In genomic region chr16:16120382-16121184, GRCh38 we compare ENCODE assay signal across 1 cellular context.
TF ChIP-seq lines count a peak whose summit lies in the region.

No MANE protein-coding gene starts in this region.

TF ChIP-seq in K562, 482 proteins besides CTCF, POLR2A, EP300 and RAD21 (continued from another document):
- TF ChIP-seq ZBTB33 (CRISPR knock-in tag; IDR thresholded peaks at IDR 0.05) (no peak), ZNF699 (CRISPR knock-in tag; IDR thresholded peaks at IDR 0.05; ENCODE audit: insufficient replicate concordance) (no peak), ZNF121 (CRISPR knock-in tag; conservative IDR thresholded peaks at IDR 0.05) (no peak), HMG20B (CRISPR knock-in tag; IDR thresholded peaks at IDR 0.05) (no peak), CHD7 (IDR thresholded peaks at IDR 0.05; ENCODE audit: low read depth, low read length) (no peak), ZNF76 (CRISPR knock-in tag; IDR thresholded peaks at IDR 0.05; ENCODE audit: borderline replicate concordance) (no peak), SRSF1 (IDR thresholded peaks at IDR 0.05; ENCODE audit: low read depth, low read length) (no peak), NKRF (IDR thresholded peaks at IDR 0.05; ENCODE audit: borderline replicate concordance) (no peak), ZNF253 (CRISPR knock-in tag; conservative IDR thresholded peaks at IDR 0.05) (no peak), NFE2L1 (tag; IDR thresholded peaks at IDR 0.05; ENCODE audit: borderline replicate concordance, low read depth) (no peak), IRF9 (tag; IDR thresholded peaks at IDR 0.05) (peak; percentile 56; the same call in 1 of the 2 replicates), MCM5 (IDR thresholded peaks at IDR 0.05; ENCODE audit: low read depth) (no peak), NCOA4 (IDR thresholded peaks at IDR 0.05; ENCODE audit: partially characterized antibody) (no peak), LARP7 (IDR thresholded peaks at IDR 0.05) (no peak), NFXL1 (CRISPR knock-in tag; IDR thresholded peaks at IDR 0.05) (no peak), ZNF134 (CRISPR knock-in tag; conservative IDR thresholded peaks at IDR 0.05) (no peak), ZNF561 (CRISPR knock-in tag; conservative IDR thresholded peaks at IDR 0.05) (no peak), FOXP4 (CRISPR knock-in tag; IDR thresholded peaks at IDR 0.05; ENCODE audit: borderline replicate concordance) (no peak), RFX7 (CRISPR knock-in tag; IDR thresholded peaks at IDR 0.05) (no peak), ZNF589 (CRISPR knock-in tag; IDR thresholded peaks at IDR 0.05; ENCODE audit: low read depth) (peak; percentile 87), NFYB (IDR thresholded peaks at IDR 0.05; ENCODE audit: extremely low read depth, insufficient read length) (no peak)
